1 cellular context compared by ENCODE assay signal in the genomic region with DNA sequence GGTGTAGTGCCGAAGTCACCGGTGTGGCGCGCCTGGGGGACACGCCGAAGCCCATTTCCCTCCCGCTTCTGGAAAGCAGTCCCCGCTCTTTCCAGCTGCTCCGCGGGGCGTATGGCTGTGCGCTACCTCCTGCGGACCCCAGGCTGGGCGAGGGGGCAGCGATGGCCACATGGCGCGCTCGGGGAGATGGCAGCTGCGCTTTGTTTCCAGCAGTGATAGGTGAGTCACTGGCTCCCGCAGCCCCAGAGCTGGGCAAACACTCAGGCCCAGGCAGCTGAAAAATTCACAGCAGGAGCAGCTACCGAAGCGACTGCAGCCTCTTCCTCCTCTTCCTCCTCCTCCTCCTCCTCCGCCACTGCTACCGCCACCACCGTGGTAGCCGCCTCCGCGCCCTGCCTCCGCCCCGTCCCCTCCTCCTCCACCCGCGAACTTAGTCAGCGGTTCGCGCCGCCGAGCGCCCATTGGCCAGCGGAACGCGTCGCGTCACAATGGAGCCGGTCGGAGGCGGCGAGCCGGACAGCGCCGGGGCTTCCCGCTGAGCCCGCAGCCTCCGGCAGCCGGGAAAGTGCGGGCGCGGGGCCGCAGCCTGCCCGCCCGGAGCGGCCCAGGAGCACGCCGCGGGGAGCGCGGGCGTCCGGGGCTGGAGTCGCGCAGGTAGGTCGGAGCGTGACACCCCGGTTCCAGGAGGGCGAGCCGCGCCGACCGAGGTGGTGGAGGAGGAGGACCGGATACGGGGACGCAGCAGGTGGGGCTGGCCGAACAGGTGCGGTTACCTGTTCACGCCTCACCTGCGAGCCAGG.
TF ChIP-seq lines count a peak whose summit lies in the region.

A gene (plus strand): TSS at position 461 of the 800 bp plus-strand sequence. CDS start 57,822 bp downstream, outside the sequence.

TF ChIP-seq in A549, 52 proteins besides CTCF, POLR2A, EP300 and RAD21 (continued from another document):
- TF ChIP-seq, protein P1, sequence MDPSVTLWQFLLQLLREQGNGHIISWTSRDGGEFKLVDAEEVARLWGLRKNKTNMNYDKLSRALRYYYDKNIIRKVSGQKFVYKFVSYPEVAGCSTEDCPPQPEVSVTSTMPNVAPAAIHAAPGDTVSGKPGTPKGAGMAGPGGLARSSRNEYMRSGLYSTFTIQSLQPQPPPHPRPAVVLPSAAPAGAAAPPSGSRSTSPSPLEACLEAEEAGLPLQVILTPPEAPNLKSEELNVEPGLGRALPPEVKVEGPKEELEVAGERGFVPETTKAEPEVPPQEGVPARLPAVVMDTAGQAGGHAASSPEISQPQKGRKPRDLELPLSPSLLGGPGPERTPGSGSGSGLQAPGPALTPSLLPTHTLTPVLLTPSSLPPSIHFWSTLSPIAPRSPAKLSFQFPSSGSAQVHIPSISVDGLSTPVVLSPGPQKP (IDR thresholded peaks at IDR 0.05; ENCODE audit: low read depth, low read length): no peak
- TF ChIP-seq, protein P2, sequence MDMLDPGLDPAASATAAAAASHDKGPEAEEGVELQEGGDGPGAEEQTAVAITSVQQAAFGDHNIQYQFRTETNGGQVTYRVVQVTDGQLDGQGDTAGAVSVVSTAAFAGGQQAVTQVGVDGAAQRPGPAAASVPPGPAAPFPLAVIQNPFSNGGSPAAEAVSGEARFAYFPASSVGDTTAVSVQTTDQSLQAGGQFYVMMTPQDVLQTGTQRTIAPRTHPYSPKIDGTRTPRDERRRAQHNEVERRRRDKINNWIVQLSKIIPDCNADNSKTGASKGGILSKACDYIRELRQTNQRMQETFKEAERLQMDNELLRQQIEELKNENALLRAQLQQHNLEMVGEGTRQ (IDR thresholded peaks at IDR 0.05): 0 out of 2 replicates have a peak, but pooled peaks have one; percentile 2
- TF ChIP-seq NR3C1 (IDR thresholded peaks at IDR 0.05) (no peak), RARB (CRISPR knock-in tag; IDR thresholded peaks at IDR 0.05) (no peak), CBX2 (IDR thresholded peaks at IDR 0.05; ENCODE audit: borderline replicate concordance, low read depth) (no peak), JUN (IDR thresholded peaks at IDR 0.05) (peak in 1 of 2 experiments; percentile 64; a peak in 3 of 5 replicates), RNF2 (IDR thresholded peaks at IDR 0.05; ENCODE audit: borderline replicate concordance, low read depth) (no peak), ZFP36 (IDR thresholded peaks at IDR 0.05; ENCODE audit: borderline replicate concordance, partially characterized antibody) (no peak), HOXB5 (CRISPR knock-in tag; IDR thresholded peaks at IDR 0.05) (no peak), NFE2L2 (conservative IDR thresholded peaks at IDR 0.05; ENCODE audit: low read length) (no peak), EHF (CRISPR knock-in tag; IDR thresholded peaks at IDR 0.05) (peak; percentile 71; the same call in 1 of the 2 replicates), CHD4 (IDR thresholded peaks at IDR 0.05; ENCODE audit: borderline replicate concordance) (no peak), SMC3 (IDR thresholded peaks at IDR 0.05) (no peak), MAFK (IDR thresholded peaks at IDR 0.05; ENCODE audit: partially characterized antibody) (peak; percentile 31), NPAS2 (CRISPR knock-in tag; IDR thresholded peaks at IDR 0.05; ENCODE audit: borderline replicate concordance) (peak; percentile 42; the same call in 1 of the 2 replicates), ESRRA (IDR thresholded peaks at IDR 0.05; ENCODE audit: borderline replicate concordance, low read length) (no peak), PHF8 (IDR thresholded peaks at IDR 0.05; ENCODE audit: borderline replicate concordance, low read depth) (peak; percentile 55; the same call in 1 of the 2 replicates), RFX5 (IDR thresholded peaks at IDR 0.05) (no peak), HDAC2 (IDR thresholded peaks at IDR 0.05) (no peak), MAZ (IDR thresholded peaks at IDR 0.05; ENCODE audit: borderline replicate concordance, low read depth, low read length) (no peak), HEYL (CRISPR knock-in tag; IDR thresholded peaks at IDR 0.05) (no peak), HOXA7 (CRISPR knock-in tag; IDR thresholded peaks at IDR 0.05) (no peak), CBX8 (IDR thresholded peaks at IDR 0.05) (no peak), SREBF2 (IDR thresholded peaks at IDR 0.05) (no peak), FOXS1 (CRISPR knock-in tag; IDR thresholded peaks at IDR 0.05) (no peak), ZNF302 (CRISPR knock-in tag; IDR thresholded peaks at IDR 0.05) (no peak), RCOR1 (IDR thresholded peaks at IDR 0.05; ENCODE audit: low read depth, low read length) (no peak), MYC (IDR thresholded peaks at IDR 0.05; ENCODE audit: borderline replicate concordance, low read length) (peak; percentile 76; the same call in 1 of the 2 replicates), CEBPB (IDR thresholded peaks at IDR 0.05) (no peak), FOSB (CRISPR knock-in tag; IDR thresholded peaks at IDR 0.05) (no peak)
- TF ChIP-seq, protein P3, sequence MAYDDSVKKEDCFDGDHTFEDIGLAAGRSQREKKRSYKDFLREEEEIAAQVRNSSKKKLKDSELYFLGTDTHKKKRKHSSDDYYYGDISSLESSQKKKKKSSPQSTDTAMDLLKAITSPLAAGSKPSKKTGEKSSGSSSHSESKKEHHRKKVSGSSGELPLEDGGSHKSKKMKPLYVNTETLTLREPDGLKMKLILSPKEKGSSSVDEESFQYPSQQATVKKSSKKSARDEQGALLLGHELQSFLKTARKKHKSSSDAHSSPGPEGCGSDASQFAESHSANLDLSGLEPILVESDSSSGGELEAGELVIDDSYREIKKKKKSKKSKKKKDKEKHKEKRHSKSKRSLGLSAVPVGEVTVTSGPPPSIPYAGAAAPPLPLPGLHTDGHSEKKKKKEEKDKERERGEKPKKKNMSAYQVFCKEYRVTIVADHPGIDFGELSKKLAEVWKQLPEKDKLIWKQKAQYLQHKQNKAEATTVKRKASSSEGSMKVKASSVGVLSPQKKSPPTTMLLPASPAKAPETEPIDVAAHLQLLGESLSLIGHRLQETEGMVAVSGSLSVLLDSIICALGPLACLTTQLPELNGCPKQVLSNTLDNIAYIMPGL (CRISPR knock-in tag; IDR thresholded peaks at IDR 0.05; ENCODE audit: borderline replicate concordance): no peak; the same call in 1 of the 2 replicates
- TF ChIP-seq, protein P4, sequence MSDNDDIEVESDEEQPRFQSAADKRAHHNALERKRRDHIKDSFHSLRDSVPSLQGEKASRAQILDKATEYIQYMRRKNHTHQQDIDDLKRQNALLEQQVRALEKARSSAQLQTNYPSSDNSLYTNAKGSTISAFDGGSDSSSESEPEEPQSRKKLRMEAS (IDR thresholded peaks at IDR 0.05): peak; percentile 90
- TF ChIP-seq, protein P5, sequence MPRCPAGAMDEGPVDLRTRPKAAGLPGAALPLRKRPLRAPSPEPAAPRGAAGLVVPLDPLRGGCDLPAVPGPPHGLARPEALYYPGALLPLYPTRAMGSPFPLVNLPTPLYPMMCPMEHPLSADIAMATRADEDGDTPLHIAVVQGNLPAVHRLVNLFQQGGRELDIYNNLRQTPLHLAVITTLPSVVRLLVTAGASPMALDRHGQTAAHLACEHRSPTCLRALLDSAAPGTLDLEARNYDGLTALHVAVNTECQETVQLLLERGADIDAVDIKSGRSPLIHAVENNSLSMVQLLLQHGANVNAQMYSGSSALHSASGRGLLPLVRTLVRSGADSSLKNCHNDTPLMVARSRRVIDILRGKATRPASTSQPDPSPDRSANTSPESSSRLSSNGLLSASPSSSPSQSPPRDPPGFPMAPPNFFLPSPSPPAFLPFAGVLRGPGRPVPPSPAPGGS (IDR thresholded peaks at IDR 0.05): no peak
- TF ChIP-seq, protein P6, sequence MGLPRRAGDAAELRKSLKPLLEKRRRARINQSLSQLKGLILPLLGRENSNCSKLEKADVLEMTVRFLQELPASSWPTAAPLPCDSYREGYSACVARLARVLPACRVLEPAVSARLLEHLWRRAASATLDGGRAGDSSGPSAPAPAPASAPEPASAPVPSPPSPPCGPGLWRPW (IDR thresholded peaks at IDR 0.05): no peak
